ENCODE assay signal across 23 cellular contexts in genomic region chr7:38051311-38051710, GRCh38.
"Had no signal": no experiment of that assay in that cellular context is flagged by ENCODE, and none has a peak within 500 bp of the region (broad histone marks: within the 10 kb centered on the region; RNA-seq: fewer than 3 reads in every experiment).

No MANE protein-coding gene starts in this region.

- FAIRE-seq: RCC 7860 had no signal

- H3K4me1 ChIP-seq: SJSA1 had no signal

- H3K9me3 ChIP-seq: SJSA1 had no signal

- H3K36me3 ChIP-seq: MG63, SJSA1 had no signal

- H3K27ac ChIP-seq: SJSA1, SK-N-MC had no signal

- H3K27me3 ChIP-seq: MG63, SJSA1 had no signal

- H3K4me3 ChIP-seq: MG63, SJSA1, SK-N-MC had no signal

- DNase-seq: Karpas-422, KG1, MG63, NCI-H1092, NCI-H1105 treated with DMSO at 0.1 percent for 48 hours, NCI-H1417 treated with DMSO at 0.1 percent for 48 hours, NCI-H146, NCI-H1694 treated with DMSO at 0.1 percent for 48 hours, NCI-H1930, NCI-H2081, NCI-H2107, NCI-H226, NCI-H446, NCI-H510A, NCI-H524 treated with DMSO at 0.1 percent for 48 hours, NCI-H69, NCI-H774, Right ventricle myocardium superior, RPMI8226, SIG-M5 had no signal
